In the genomic region with DNA sequence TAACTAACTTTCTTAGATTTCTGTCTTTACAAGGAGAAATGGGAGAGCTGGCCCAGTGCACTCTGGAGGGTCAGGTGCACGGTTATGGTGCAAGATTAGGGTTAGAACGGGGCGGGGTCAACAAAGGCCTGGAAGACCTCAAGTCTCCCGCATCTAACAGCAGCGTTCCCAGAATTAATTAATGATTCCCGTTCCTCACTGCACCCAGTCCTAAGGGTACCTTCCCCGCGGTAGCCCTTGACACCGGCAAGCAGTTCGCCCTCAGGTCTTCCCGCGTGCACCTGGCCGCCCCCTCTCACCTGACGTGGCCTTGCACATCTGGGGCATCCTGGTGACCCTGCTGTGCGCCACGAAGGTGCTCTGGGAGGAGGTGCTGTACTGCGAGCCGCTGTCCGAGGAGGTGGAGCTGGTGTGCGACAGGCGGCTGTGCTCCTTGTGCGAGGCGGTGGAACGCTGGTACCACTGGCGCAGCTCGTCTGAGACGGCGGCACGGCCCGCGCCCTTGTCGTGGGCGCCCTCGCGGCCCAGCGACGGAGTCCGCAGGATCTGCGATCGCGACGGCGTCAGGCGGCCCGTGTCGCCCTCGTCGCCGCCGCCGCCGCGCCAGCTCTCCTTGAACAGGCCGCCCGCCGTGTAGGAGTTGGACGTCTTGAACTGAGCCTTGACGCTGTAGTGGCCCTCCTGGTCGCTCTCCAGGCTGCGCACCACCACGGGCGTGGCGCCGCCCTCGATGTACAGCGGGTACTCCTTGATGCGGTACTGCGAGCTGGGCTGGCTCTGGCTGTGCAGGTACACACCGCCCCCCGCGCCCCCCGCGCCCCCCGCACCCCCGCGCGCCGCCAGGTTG, we compare ENCODE assay signal across 16 cellular contexts.
DNase-seq lines count a peak whose midpoint lies in the region; ATAC-seq and TF ChIP-seq lines count a peak whose summit lies in the region.
"Had no signal": no experiment of that assay in that cellular context is flagged by ENCODE, and none has a peak within 500 bp of the region (broad histone marks: within the 10 kb centered on the region; RNA-seq: fewer than 3 reads in every experiment).

No MANE protein-coding gene starts in this region.

- H3K27ac ChIP-seq in neuronal stem cell (replicated peaks; ENCODE audit: low read length): no peak overlapping the region
- H3K27ac ChIP-seq: C4-2B, KMS-11 had no signal

- no peaks in the 10 kb centered on the region for H3K9me3 ChIP-seq in neuronal stem cell (replicated peaks in 1 of 2; ENCODE audit: control insufficient read depth in 2 of 2, insufficient read depth in 1 of 2, low read depth in 1 of 2, low read length in 2 of 2)
- H3K9me3 ChIP-seq: Caco-2 had no signal

- H3K4me3 ChIP-seq in neuronal stem cell (ENCODE audit: low read length in 2 of 2): no peak overlapping the region

- no peak overlapping the region for H2BK15ac ChIP-seq in neuronal stem cell (ENCODE audit: low read length)

- H3K4me1 Mint-ChIP-seq in stimulated activated naive CD8-positive, alpha-beta T cell treated with anti-CD3 and anti-CD28 coated beads, Interleukin-15, amount 100 ng/mL, for 72 hours: peaks cover 34% of the 10 kb centered on the region
- peaks cover 13% of the 10 kb centered on the region for H3K4me1 Mint-ChIP-seq in WTC11
- H3K4me1 Mint-ChIP-seq in stimulated activated effector memory CD8-positive, alpha-beta T cell treated with anti-CD3 and anti-CD28 coated beads, Interleukin-12 subunit alpha, Interleukin-12 subunit beta, amount 100 ng/mL, for 72 hours: peaks cover 18% of the 10 kb centered on the region

- peaks cover 14% of the 10 kb centered on the region for H3K27me3 Mint-ChIP-seq in stimulated activated naive CD8-positive, alpha-beta T cell treated with anti-CD3 and anti-CD28 coated beads, Interleukin-15, amount 100 ng/mL, for 72 hours
- no peaks in the 10 kb centered on the region for H3K27me3 Mint-ChIP-seq in WTC11 (ENCODE audit: low read depth)
- H3K27me3 Mint-ChIP-seq: CD4-positive, alpha-beta T cell had no signal

- no peak overlapping the region for H2AK5ac ChIP-seq in neuronal stem cell (ENCODE audit: low read depth, low read length)

- peak; percentile 19 for ATAC-seq in stimulated activated naive CD8-positive, alpha-beta T cell treated with anti-CD3 and anti-CD28 coated beads, Interleukin-15, amount 100 ng/mL, for 72 hours
- ATAC-seq in stimulated activated naive CD8-positive, alpha-beta T cell treated with anti-CD3 and anti-CD28 coated beads, Interleukin-15, Interleukin-2, amounts not matched to agents 100 U/mL and 50 U/mL, for 24 hours: no peak
- ATAC-seq in WTC11 (no peak), HG02870 (IDR thresholded peaks at IDR 0.05; ENCODE audit: unreplicated experiment) (no peak)
- ATAC-seq in stimulated activated effector memory CD8-positive, alpha-beta T cell treated with anti-CD3 and anti-CD28 coated beads, Interleukin-12 subunit alpha, Interleukin-12 subunit beta, amount 100 ng/mL, for 72 hours: no peak
- no peak for ATAC-seq in activated CD4-positive, CD25-positive, alpha-beta regulatory T cell treated with anti-CD3 and anti-CD28 coated beads, Interleukin-2, amount 50 U/mL, for 24 hours

- peak overlapping the region; percentile 9 for H3K18ac ChIP-seq in neuronal stem cell (ENCODE audit: low read length)

- no peak for TF ChIP-seq CTCF in WTC11 (IDR thresholded peaks at IDR 0.05)

- no peaks in the 10 kb centered on the region for H3K27me3 ChIP-seq in neuronal stem cell (ENCODE audit: control insufficient read depth in 3 of 3, insufficient read depth in 3 of 3, low read depth in 1 of 3, low read length in 3 of 3)

- H3K9me3 Mint-ChIP-seq in stimulated activated naive CD8-positive, alpha-beta T cell treated with anti-CD3 and anti-CD28 coated beads, Interleukin-15, amount 100 ng/mL, for 72 hours: no peaks in the 10 kb centered on the region
- no peaks in the 10 kb centered on the region for H3K9me3 Mint-ChIP-seq in WTC11
- H3K9me3 Mint-ChIP-seq in stimulated activated effector memory CD8-positive, alpha-beta T cell treated with anti-CD3 and anti-CD28 coated beads, Interleukin-12 subunit alpha, Interleukin-12 subunit beta, amount 100 ng/mL, for 72 hours: no peaks in the 10 kb centered on the region
- H3K9me3 Mint-ChIP-seq: CD4-positive, alpha-beta T cell; H9 had no signal

- H3K9ac ChIP-seq in neuronal stem cell (ENCODE audit: low read depth, low read length, poor library complexity): no peak overlapping the region
- H3K9ac ChIP-seq: KMS-11 had no signal

- H3K4me2 ChIP-seq in neuronal stem cell (ENCODE audit: insufficient read depth, low read length, poor library complexity, severe bottlenecking): no peak overlapping the region
- H3K4me2 ChIP-seq: KMS-11 had no signal

- no peak for DNase-seq in stimulated activated naive CD8-positive, alpha-beta T cell treated with anti-CD3 and anti-CD28 coated beads, Interleukin-15, amount 100 ng/mL, for 72 hours
- no peak for DNase-seq in stimulated activated naive CD8-positive, alpha-beta T cell treated with anti-CD3 and anti-CD28 coated beads, Interleukin-15, Interleukin-2, amounts not matched to agents 100 U/mL and 50 U/mL, for 24 hours
- DNase-seq in WTC11 (ENCODE audit: low spot score) (no peak), neuronal stem cell (ENCODE audit: low spot score) (no peak)
- no peak for DNase-seq in stimulated activated effector memory CD8-positive, alpha-beta T cell treated with anti-CD3 and anti-CD28 coated beads, Interleukin-12 subunit alpha, Interleukin-12 subunit beta, amount 100 ng/mL, for 72 hours (ENCODE audit: low spot score in 2 of 2)
- DNase-seq: AML-193; Caco-2; CD4-positive, alpha-beta T cell; DMS79 treated with DMSO at 0.1 percent for 48 hours; GF-D8; GOT3; H9 had no signal

- H3K4me3 Mint-ChIP-seq in stimulated activated naive CD8-positive, alpha-beta T cell treated with anti-CD3 and anti-CD28 coated beads, Interleukin-15, amount 100 ng/mL, for 72 hours: no peak overlapping the region
- no peak overlapping the region for H3K4me3 Mint-ChIP-seq in WTC11
- H3K4me3 Mint-ChIP-seq in stimulated activated effector memory CD8-positive, alpha-beta T cell treated with anti-CD3 and anti-CD28 coated beads, Interleukin-12 subunit alpha, Interleukin-12 subunit beta, amount 100 ng/mL, for 72 hours: no peak overlapping the region
- H3K4me3 Mint-ChIP-seq: CD4-positive, alpha-beta T cell; H9 had no signal

- no peak overlapping the region for H2BK120ac ChIP-seq in neuronal stem cell (ENCODE audit: low read depth, low read length)

- H2AFZ ChIP-seq in neuronal stem cell (ENCODE audit: low read length): no peak overlapping the region

- no CpG with 5 or more reads among the region's 78 CpGs for WGBS in neuronal stem cell (ENCODE audit: extremely low coverage in 2 of 2, insufficient read length in 2 of 2, insufficient replicate concordance in 1 of 2), 2 donors

- peak overlapping the region; percentile 54 for H4K91ac ChIP-seq in neuronal stem cell (ENCODE audit: low read depth, low read length, poor library complexity)

- H3K27ac Mint-ChIP-seq in stimulated activated naive CD8-positive, alpha-beta T cell treated with anti-CD3 and anti-CD28 coated beads, Interleukin-15, amount 100 ng/mL, for 72 hours: no peak overlapping the region
- H3K27ac Mint-ChIP-seq in WTC11: no peak overlapping the region
- no peak overlapping the region for H3K27ac Mint-ChIP-seq in stimulated activated effector memory CD8-positive, alpha-beta T cell treated with anti-CD3 and anti-CD28 coated beads, Interleukin-12 subunit alpha, Interleukin-12 subunit beta, amount 100 ng/mL, for 72 hours
- H3K27ac Mint-ChIP-seq: CD4-positive, alpha-beta T cell; H9 had no signal

- POLR2A ChIA-PET in WTC11 (lab: Charles Lee): no interaction called here

- no peak overlapping the region for H4K8ac ChIP-seq in neuronal stem cell (ENCODE audit: low read depth, low read length)

- no peak overlapping the region for H3K4ac ChIP-seq in neuronal stem cell (ENCODE audit: low read length)

- H3K4me1 ChIP-seq in neuronal stem cell (ENCODE audit: control insufficient read depth in 2 of 2, insufficient read depth in 1 of 2, low read depth in 1 of 2, low read length in 2 of 2): peaks cover 0 to 11% of the 10 kb centered on the region in 2 donors
- H3K4me1 ChIP-seq: Caco-2 had no signal

- peaks cover 5% of the 10 kb centered on the region; the same call in 1 of the 2 replicates for H3K36me3 Mint-ChIP-seq in WTC11
- peaks cover 4% of the 10 kb centered on the region for H3K36me3 Mint-ChIP-seq in stimulated activated effector memory CD8-positive, alpha-beta T cell treated with anti-CD3 and anti-CD28 coated beads, Interleukin-12 subunit alpha, Interleukin-12 subunit beta, amount 100 ng/mL, for 72 hours

- CTCF ChIA-PET in WTC11 (lab: Charles Lee): no interaction called here

- H3K14ac ChIP-seq in neuronal stem cell (ENCODE audit: low read length): no peak overlapping the region

- H3K36me3 ChIP-seq in neuronal stem cell (replicated peaks in 1 of 2; ENCODE audit: control insufficient read depth in 2 of 2, insufficient read depth in 2 of 2, low read length in 2 of 2): peaks cover 37 to 98% of the 10 kb centered on the region in 2 donors

- H3K79me1 ChIP-seq in neuronal stem cell (ENCODE audit: low read depth, low read length): no peaks in the 10 kb centered on the region

- no peak overlapping the region for H3K23ac ChIP-seq in neuronal stem cell (ENCODE audit: low read depth, low read length, poor library complexity)

- H2BK12ac ChIP-seq in neuronal stem cell (ENCODE audit: low read length): no peak overlapping the region

- peak overlapping the region; percentile 10 for H2BK5ac ChIP-seq in neuronal stem cell (ENCODE audit: low read length)

TF ChIP-seq in WTC11, 78 proteins besides CTCF, POLR2A, EP300 and RAD21:
- 0 out of 2 replicates have a peak, but pooled peaks have one; percentile 43 for TF ChIP-seq FOXP1 (CRISPR knock-in tag; IDR thresholded peaks at IDR 0.05; ENCODE audit: borderline replicate concordance)
- TF ChIP-seq, protein P1, sequence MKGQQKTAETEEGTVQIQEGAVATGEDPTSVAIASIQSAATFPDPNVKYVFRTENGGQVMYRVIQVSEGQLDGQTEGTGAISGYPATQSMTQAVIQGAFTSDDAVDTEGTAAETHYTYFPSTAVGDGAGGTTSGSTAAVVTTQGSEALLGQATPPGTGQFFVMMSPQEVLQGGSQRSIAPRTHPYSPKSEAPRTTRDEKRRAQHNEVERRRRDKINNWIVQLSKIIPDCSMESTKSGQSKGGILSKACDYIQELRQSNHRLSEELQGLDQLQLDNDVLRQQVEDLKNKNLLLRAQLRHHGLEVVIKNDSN (CRISPR knock-in tag; IDR thresholded peaks at IDR 0.05): no peak
TF ChIP-seq in WTC11: peak in this region for 1.
